ENCODE assay signal across 8 cellular contexts in the genomic region with DNA sequence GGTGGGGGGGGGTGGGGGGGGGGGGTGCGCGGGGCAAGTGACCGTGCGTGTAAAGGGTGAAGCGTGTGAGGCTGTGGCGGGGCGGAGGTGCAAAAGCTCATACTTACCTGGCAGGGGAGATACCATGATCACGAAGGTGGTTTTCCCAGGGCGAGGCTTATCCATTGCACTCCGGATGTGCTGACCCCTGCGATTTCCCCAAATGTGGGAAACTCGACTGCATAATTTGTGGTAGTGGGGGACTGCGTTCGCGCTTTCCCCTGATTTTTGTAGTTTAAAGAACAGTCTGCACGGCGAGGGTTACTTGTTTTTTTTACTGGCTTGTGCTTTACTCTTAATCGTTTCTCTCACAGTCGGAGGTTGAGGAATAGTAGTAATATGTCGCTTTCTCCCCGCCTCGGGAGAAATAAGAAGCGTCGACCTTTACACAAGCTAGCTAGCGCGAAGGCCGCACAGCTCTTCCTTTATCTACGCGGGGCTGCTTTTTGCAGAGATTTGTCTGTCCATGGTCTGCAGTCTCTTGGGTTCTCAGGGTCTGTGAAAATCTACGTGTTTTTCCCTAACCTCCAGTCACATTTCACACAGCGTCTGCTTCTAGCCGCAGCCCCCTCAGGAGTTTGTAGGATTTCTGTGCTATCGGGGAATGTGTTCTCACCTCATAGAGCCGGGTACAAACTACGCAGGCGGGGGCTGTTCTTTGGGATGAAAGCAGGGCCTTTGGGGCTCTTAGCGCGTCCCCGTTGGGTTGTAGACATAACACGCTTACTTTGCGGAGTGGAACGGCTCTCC.
A peak's percentile ranks its signal among the peaks of the same experiment; 100 is the strongest.
DNase-seq lines count a peak whose midpoint lies in the region; ATAC-seq and TF ChIP-seq lines count a peak whose summit lies in the region.
"Not testable (repeated sequence)": the region's sequence is repeated elsewhere in the genome, so short reads cannot be mapped to it uniquely, and the experiment has no call there.

No MANE protein-coding gene starts in this region.

- ATAC-seq in GM18907 (IDR thresholded peaks at IDR 0.05; ENCODE audit: unreplicated experiment) (peak; percentile 96), HG03135 (IDR thresholded peaks at IDR 0.05; ENCODE audit: unreplicated experiment) (peak; percentile 96)

- H3K36me3 ChIP-seq in WERI-Rb-1; mammary epithelial cell (ENCODE audit: insufficient read depth, low read length): not testable (repeated sequence)

- not testable (repeated sequence) for H3K9ac ChIP-seq in mammary epithelial cell (ENCODE audit: insufficient read depth, low read length)

- BruUV-seq in mammary epithelial cell (replicated peaks; lab: Mats Ljungman, UMichigan), result TSS peak; percentile 97

- not testable (repeated sequence) for H4K20me1 ChIP-seq in mammary epithelial cell (ENCODE audit: insufficient read depth, low read length)

- H3K4me2 ChIP-seq in mammary epithelial cell (ENCODE audit: insufficient read depth, low read depth, low read length), result not testable (repeated sequence)

- H2AFZ ChIP-seq in mammary epithelial cell (ENCODE audit: low read depth, low read length), result not testable (repeated sequence)

- CTCF ChIA-PET in AG04450 (lab: Charles Lee); mammary epithelial cell (lab: Charles Lee; ENCODE audit: low non-redundant PET): not testable (repeated sequence)

- TF ChIP-seq CTCF in AG04450 (IDR thresholded peaks at IDR 0.05; ENCODE audit: low read depth, low read length); WERI-Rb-1 (IDR thresholded peaks at IDR 0.05; ENCODE audit: low read depth, low read length); mammary epithelial cell (conservative IDR thresholded peaks at IDR 0.05 in 1 of 2, IDR thresholded peaks at IDR 0.05 in 1 of 2; ENCODE audit: extremely low read depth in 1 of 2, insufficient read depth in 1 of 2, low read depth in 1 of 2, low read length in 2 of 2): not testable (repeated sequence)

- intact Hi-C loops in mammary epithelial cell (cut with micrococcal nuclease), result not testable (repeated sequence)

- dilution Hi-C loops in mammary epithelial cell (cut with HindIII; ENCODE audit: low sequenced_read_pairs), result not testable (repeated sequence)

- WGBS in mammary epithelial cell (ENCODE audit: low coverage, missing lambda C conversion rate), result under 1% methylated on average over 25 of the region's 42 CpGs

- H3K4me3 ChIP-seq in AG04450 (ENCODE audit: low read depth, low read length) (peak overlapping the region; percentile 34), WERI-Rb-1 (ENCODE audit: low read depth, low read length) (peak overlapping the region; percentile 61)
- H3K4me3 ChIP-seq in mammary epithelial cell (replicated peaks in 1 of 3; ENCODE audit: insufficient read depth in 1 of 3, low read depth in 2 of 3, low read length in 3 of 3), result not testable (repeated sequence)

- in situ Hi-C loops in mammary epithelial cell (cut with MboI; ENCODE audit: low sequenced_read_pairs in 2 of 2), result not testable (repeated sequence)

- peak; percentile 96 for DNase-seq in AG04450 (ENCODE audit: low read depth, low spot score)
- DNase-seq in NCI-H2196 (lab: John Stamatoyannopoulos, UW; ENCODE audit: unreplicated experiment), result peak; percentile 91
- peak; percentile 99 for DNase-seq in WERI-Rb-1
- DNase-seq in mammary epithelial cell, result peak; percentile 100
- DNase-seq in inferior parietal cortex (ENCODE audit: extremely low spot score), result peak; percentile 87
- DNase-seq in smooth muscle cell of the brain vasculature (ENCODE audit: low read depth, low spot score), result peak; percentile 90

- not testable (repeated sequence) for H3K79me2 ChIP-seq in mammary epithelial cell (ENCODE audit: insufficient read depth, low read length)

- H3K27ac ChIP-seq in AG04450 (ENCODE audit: low read depth, low read length) (peak overlapping the region; percentile 57), WERI-Rb-1 (peak overlapping the region; percentile 85)
- H3K27ac ChIP-seq in mammary epithelial cell (ENCODE audit: insufficient read depth, low read depth, low read length), result not testable (repeated sequence)

- H3K9me3 ChIP-seq in AG04450 (ENCODE audit: control insufficient read depth, insufficient read depth, low read length); WERI-Rb-1 (ENCODE audit: severe bottlenecking); mammary epithelial cell (replicated peaks; ENCODE audit: insufficient read depth, low read length): not testable (repeated sequence)

- POLR2A ChIA-PET in AG04450 (lab: Yijun Ruan, JAX), result interaction anchor here (2.7 kb wide), 1 partner anchor 10 kb away, joined by 43 read pairs; no protein-coding TSS in a partner anchor

- H3K4me1 ChIP-seq in mammary epithelial cell (ENCODE audit: insufficient read depth, low read length), result not testable (repeated sequence)

- not testable (repeated sequence) for H3K27me3 ChIP-seq in AG04450 (ENCODE audit: control insufficient read depth, insufficient read depth, low read length); WERI-Rb-1 (ENCODE audit: insufficient read depth, low read depth, severe bottlenecking); mammary epithelial cell (ENCODE audit: insufficient read depth, low read length)
